1 cellular context compared by ENCODE assay signal in the genomic region with DNA sequence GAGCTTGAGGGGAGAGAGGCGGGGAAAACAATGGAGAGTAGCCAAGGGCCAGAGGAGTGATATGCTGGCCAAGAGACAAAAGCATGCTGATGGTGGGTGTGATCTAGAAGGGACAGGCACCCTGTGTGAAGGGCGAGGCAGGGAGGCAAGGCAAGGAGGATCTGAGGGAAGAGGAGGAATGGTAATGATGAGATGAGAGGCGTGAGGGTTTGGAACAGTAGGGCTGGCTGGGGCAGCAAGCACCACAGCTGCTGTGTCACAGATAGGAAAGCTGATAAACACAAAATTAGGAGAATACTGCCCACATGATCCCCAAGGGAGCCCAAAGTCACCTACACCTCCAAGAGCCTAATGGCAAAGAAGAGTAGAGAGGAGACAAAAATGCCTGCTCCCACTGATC.
TF ChIP-seq lines count a peak whose summit lies in the region.

No MANE protein-coding gene starts in this region.

TF ChIP-seq in K562, 482 proteins besides CTCF, POLR2A, EP300 and RAD21 (continued from another document and continues in another):
- TF ChIP-seq AFF1 (IDR thresholded peaks at IDR 0.05; ENCODE audit: low read depth in 1 of 2, partially characterized antibody in 2 of 2) (no peak), ZC3H4 (CRISPR knock-in tag; IDR thresholded peaks at IDR 0.05; ENCODE audit: borderline replicate concordance) (no peak), ZNF445 (CRISPR knock-in tag; IDR thresholded peaks at IDR 0.05; ENCODE audit: low read depth) (no peak), ZNF696 (CRISPR knock-in tag; conservative IDR thresholded peaks at IDR 0.05) (no peak), POLR2AphosphoS2 (IDR thresholded peaks at IDR 0.05; ENCODE audit: low read length) (no peak), ZNF518B (CRISPR knock-in tag; IDR thresholded peaks at IDR 0.05) (no peak), MCM7 (IDR thresholded peaks at IDR 0.05) (no peak), FOXK2 (conservative IDR thresholded peaks at IDR 0.05 in 1 of 2, IDR thresholded peaks at IDR 0.05 in 1 of 2; ENCODE audit: low read depth in 2 of 2) (no peak), HMG20A (CRISPR knock-in tag; conservative IDR thresholded peaks at IDR 0.05) (no peak), ETS1 (conservative IDR thresholded peaks at IDR 0.05; ENCODE audit: control insufficient read depth, low read depth, low read length) (no peak), ZNF764 (CRISPR knock-in tag; IDR thresholded peaks at IDR 0.05; ENCODE audit: low read depth) (no peak), ZFP36 (IDR thresholded peaks at IDR 0.05; ENCODE audit: low read depth, low read length, partially characterized antibody) (peak; percentile 66), TAF15 (IDR thresholded peaks at IDR 0.05; ENCODE audit: low read depth, low read length) (no peak), ETV6 (IDR thresholded peaks at IDR 0.05; ENCODE audit: borderline replicate concordance in 1 of 2, low read depth in 2 of 2, low read length in 1 of 2) (no peak), ETV6 (CRISPR knock-in tag; IDR thresholded peaks at IDR 0.05; ENCODE audit: borderline replicate concordance) (no peak), BACH1 (tag; IDR thresholded peaks at IDR 0.05) (no peak), MAFK (IDR thresholded peaks at IDR 0.05; ENCODE audit: low read length) (no peak), FOS (IDR thresholded peaks at IDR 0.05; ENCODE audit: extremely low read depth, insufficient read length) (no peak), ETS2 (tag; IDR thresholded peaks at IDR 0.05; ENCODE audit: borderline replicate concordance, poor library complexity, severe bottlenecking) (no peak), JUND (IDR thresholded peaks at IDR 0.05; ENCODE audit: borderline replicate concordance, low read depth, low read length) (peak; percentile 16; the same call in 1 of the 2 replicates), JUND (tag; IDR thresholded peaks at IDR 0.05; ENCODE audit: borderline replicate concordance, low read depth, low read length) (no peak), ZNF785 (CRISPR knock-in tag; IDR thresholded peaks at IDR 0.05) (no peak), MYBL2 (IDR thresholded peaks at IDR 0.05; ENCODE audit: low read depth) (no peak), MYBL2 (CRISPR knock-in tag; IDR thresholded peaks at IDR 0.05; ENCODE audit: borderline replicate concordance) (no peak), ZNF57 (CRISPR knock-in tag; IDR thresholded peaks at IDR 0.05) (no peak), PRPF4 (IDR thresholded peaks at IDR 0.05; ENCODE audit: insufficient read depth, low read depth, low read length, poor library complexity, severe bottlenecking) (no peak), COPS2 (conservative IDR thresholded peaks at IDR 0.05) (no peak), NFATC3 (IDR thresholded peaks at IDR 0.05) (no peak), ZNF140 (CRISPR knock-in tag; IDR thresholded peaks at IDR 0.05) (no peak), HOMEZ (CRISPR knock-in tag; IDR thresholded peaks at IDR 0.05) (no peak), CREM (IDR thresholded peaks at IDR 0.05; ENCODE audit: low read depth) (no peak), DNMT1 (IDR thresholded peaks at IDR 0.05) (no peak), DPF2 (IDR thresholded peaks at IDR 0.05) (peak; percentile 33; the same call in 1 of the 2 replicates), BRF2 (IDR thresholded peaks at IDR 0.05; ENCODE audit: borderline replicate concordance, insufficient read depth, insufficient read length) (no peak), NFE2L1 (tag; IDR thresholded peaks at IDR 0.05; ENCODE audit: borderline replicate concordance, low read depth) (no peak), POLR2AphosphoS5 (IDR thresholded peaks at IDR 0.05; ENCODE audit: control insufficient read depth, insufficient read depth, low read depth, low read length) (no peak), ZNF212 (CRISPR knock-in tag; IDR thresholded peaks at IDR 0.05) (no peak), NR2C2 (CRISPR knock-in tag; IDR thresholded peaks at IDR 0.05) (no peak), NR2C2 (tag; IDR thresholded peaks at IDR 0.05) (no peak)
- TF ChIP-seq, protein P1, sequence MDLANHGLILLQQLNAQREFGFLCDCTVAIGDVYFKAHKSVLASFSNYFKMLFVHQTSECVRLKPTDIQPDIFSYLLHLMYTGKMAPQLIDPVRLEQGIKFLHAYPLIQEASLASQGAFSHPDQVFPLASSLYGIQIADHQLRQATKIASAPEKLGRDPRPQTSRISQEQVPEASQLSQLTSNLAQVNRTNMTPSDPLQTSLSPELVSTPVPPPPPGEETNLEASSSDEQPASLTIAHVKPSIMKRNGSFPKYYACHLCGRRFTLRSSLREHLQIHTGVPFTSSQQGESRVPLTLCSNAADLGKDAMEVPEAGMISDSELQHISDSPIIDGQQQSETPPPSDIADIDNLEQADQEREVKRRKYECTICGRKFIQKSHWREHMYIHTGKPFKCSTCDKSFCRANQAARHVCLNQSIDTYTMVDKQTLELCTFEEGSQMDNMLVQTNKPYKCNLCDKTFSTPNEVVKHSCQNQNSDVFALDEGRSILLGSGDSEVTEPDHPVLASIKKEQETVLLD (IDR thresholded peaks at IDR 0.05), result no peak
- TF ChIP-seq, protein P2, sequence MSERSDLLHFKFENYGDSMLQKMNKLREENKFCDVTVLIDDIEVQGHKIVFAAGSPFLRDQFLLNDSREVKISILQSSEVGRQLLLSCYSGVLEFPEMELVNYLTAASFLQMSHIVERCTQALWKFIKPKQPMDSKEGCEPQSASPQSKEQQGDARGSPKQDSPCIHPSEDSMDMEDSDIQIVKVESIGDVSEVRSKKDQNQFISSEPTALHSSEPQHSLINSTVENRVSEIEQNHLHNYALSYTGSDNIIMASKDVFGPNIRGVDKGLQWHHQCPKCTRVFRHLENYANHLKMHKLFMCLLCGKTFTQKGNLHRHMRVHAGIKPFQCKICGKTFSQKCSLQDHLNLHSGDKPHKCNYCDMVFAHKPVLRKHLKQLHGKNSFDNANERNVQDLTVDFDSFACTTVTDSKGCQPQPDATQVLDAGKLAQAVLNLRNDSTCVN (CRISPR knock-in tag; IDR thresholded peaks at IDR 0.05), result no peak
- TF ChIP-seq, protein P3, sequence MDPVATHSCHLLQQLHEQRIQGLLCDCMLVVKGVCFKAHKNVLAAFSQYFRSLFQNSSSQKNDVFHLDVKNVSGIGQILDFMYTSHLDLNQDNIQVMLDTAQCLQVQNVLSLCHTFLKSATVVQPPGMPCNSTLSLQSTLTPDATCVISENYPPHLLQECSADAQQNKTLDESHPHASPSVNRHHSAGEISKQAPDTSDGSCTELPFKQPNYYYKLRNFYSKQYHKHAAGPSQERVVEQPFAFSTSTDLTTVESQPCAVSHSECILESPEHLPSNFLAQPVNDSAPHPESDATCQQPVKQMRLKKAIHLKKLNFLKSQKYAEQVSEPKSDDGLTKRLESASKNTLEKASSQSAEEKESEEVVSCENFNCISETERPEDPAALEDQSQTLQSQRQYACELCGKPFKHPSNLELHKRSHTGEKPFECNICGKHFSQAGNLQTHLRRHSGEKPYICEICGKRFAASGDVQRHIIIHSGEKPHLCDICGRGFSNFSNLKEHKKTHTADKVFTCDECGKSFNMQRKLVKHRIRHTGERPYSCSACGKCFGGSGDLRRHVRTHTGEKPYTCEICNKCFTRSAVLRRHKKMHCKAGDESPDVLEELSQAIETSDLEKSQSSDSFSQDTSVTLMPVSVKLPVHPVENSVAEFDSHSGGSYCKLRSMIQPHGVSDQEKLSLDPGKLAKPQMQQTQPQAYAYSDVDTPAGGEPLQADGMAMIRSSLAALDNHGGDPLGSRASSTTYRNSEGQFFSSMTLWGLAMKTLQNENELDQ (CRISPR knock-in tag; IDR thresholded peaks at IDR 0.05; ENCODE audit: borderline replicate concordance), result no peak
- TF ChIP-seq, protein P4, sequence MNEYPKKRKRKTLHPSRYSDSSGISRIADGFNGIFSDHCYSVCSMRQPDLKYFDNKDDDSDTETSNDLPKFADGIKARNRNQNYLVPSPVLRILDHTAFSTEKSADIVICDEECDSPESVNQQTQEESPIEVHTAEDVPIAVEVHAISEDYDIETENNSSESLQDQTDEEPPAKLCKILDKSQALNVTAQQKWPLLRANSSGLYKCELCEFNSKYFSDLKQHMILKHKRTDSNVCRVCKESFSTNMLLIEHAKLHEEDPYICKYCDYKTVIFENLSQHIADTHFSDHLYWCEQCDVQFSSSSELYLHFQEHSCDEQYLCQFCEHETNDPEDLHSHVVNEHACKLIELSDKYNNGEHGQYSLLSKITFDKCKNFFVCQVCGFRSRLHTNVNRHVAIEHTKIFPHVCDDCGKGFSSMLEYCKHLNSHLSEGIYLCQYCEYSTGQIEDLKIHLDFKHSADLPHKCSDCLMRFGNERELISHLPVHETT (CRISPR knock-in tag; conservative IDR thresholded peaks at IDR 0.05 in 1 of 2, IDR thresholded peaks at IDR 0.05 in 1 of 2), result no peak
